Comparison of ENCODE assay signal across 1 cellular context in the genomic region with DNA sequence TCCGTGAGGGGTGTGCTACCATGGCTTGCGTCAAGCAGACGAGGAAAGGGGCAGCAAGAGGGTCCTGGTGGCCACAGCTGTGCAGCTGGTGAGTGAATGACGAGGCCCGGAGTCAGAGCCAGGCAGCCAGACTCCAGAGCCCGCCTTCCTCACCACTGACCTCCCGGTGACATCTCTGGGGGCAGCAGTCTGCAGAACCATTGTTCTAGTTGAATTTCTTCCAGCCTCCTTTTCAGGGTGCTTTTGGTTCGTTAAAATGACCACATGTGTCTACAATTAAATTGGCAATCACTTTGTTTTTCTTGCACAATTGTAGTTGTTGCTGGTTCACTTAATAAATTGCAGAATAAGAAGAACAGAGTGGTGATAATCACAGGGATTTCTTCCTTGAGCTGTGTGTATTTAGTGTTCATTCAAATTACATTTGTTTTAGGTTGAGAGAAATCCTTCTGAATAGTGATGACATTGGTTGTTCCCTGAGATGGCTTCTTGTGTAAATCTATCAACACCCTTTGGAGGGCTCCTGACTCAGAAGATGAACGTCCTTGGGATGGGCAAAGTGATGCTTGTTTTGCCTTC.
TF ChIP-seq lines count a peak whose summit lies in the region.

No MANE protein-coding gene starts in this region.

TF ChIP-seq in HEK293, 187 proteins besides CTCF, POLR2A, EP300 and RAD21 (continued from another document):
- TF ChIP-seq, protein P1, sequence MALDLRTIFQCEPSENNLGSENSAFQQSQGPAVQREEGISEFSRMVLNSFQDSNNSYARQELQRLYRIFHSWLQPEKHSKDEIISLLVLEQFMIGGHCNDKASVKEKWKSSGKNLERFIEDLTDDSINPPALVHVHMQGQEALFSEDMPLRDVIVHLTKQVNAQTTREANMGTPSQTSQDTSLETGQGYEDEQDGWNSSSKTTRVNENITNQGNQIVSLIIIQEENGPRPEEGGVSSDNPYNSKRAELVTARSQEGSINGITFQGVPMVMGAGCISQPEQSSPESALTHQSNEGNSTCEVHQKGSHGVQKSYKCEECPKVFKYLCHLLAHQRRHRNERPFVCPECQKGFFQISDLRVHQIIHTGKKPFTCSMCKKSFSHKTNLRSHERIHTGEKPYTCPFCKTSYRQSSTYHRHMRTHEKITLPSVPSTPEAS (tag by site-specific recombination; IDR thresholded peaks at IDR 0.05): no peak
- no peak for TF ChIP-seq ZNF558 (tag by site-specific recombination; IDR thresholded peaks at IDR 0.05)
- no peak for TF ChIP-seq ZNF623 (tag by site-specific recombination; IDR thresholded peaks at IDR 0.05)
- no peak for TF ChIP-seq ZBTB21 (tag by site-specific recombination; IDR thresholded peaks at IDR 0.05)
- no peak for TF ChIP-seq ZNF629 (tag by site-specific recombination; IDR thresholded peaks at IDR 0.05)
- TF ChIP-seq, protein P2, sequence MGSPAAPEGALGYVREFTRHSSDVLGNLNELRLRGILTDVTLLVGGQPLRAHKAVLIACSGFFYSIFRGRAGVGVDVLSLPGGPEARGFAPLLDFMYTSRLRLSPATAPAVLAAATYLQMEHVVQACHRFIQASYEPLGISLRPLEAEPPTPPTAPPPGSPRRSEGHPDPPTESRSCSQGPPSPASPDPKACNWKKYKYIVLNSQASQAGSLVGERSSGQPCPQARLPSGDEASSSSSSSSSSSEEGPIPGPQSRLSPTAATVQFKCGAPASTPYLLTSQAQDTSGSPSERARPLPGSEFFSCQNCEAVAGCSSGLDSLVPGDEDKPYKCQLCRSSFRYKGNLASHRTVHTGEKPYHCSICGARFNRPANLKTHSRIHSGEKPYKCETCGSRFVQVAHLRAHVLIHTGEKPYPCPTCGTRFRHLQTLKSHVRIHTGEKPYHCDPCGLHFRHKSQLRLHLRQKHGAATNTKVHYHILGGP (tag by site-specific recombination; IDR thresholded peaks at IDR 0.05): no peak
- no peak for TF ChIP-seq SALL2 (tag by site-specific recombination; IDR thresholded peaks at IDR 0.05; ENCODE audit: borderline replicate concordance)
- TF ChIP-seq ZNF391 (tag by site-specific recombination; IDR thresholded peaks at IDR 0.05; ENCODE audit: borderline replicate concordance, low read depth): no peak
- TF ChIP-seq ZNF433 (tag by site-specific recombination; IDR thresholded peaks at IDR 0.05; ENCODE audit: low read depth): no peak
- no peak for TF ChIP-seq ZNF26 (tag by site-specific recombination; IDR thresholded peaks at IDR 0.05)
- TF ChIP-seq ZFP37 (tag by site-specific recombination; IDR thresholded peaks at IDR 0.05): no peak
- no peak for TF ChIP-seq ZNF521 (tag by site-specific recombination; IDR thresholded peaks at IDR 0.05)
- no peak for TF ChIP-seq ZNF18 (tag by site-specific recombination; IDR thresholded peaks at IDR 0.05)
- TF ChIP-seq ZNF704 (tag by site-specific recombination; IDR thresholded peaks at IDR 0.05): no peak
- TF ChIP-seq, protein P3, sequence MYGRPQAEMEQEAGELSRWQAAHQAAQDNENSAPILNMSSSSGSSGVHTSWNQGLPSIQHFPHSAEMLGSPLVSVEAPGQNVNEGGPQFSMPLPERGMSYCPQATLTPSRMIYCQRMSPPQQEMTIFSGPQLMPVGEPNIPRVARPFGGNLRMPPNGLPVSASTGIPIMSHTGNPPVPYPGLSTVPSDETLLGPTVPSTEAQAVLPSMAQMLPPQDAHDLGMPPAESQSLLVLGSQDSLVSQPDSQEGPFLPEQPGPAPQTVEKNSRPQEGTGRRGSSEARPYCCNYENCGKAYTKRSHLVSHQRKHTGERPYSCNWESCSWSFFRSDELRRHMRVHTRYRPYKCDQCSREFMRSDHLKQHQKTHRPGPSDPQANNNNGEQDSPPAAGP (tag by site-specific recombination; IDR thresholded peaks at IDR 0.05): 0 out of 2 replicates have a peak, but pooled peaks have one; percentile 44
- TF ChIP-seq TCF7L2 (IDR thresholded peaks at IDR 0.05; ENCODE audit: borderline replicate concordance, low read depth, low read length): no peak
- no peak for TF ChIP-seq ZNF121 (tag by site-specific recombination; IDR thresholded peaks at IDR 0.05)
- TF ChIP-seq ZNF140 (tag by site-specific recombination; IDR thresholded peaks at IDR 0.05): no peak
- no peak for TF ChIP-seq ZNF184 (tag by site-specific recombination; IDR thresholded peaks at IDR 0.05)
- no peak for TF ChIP-seq RBAK (tag by site-specific recombination; IDR thresholded peaks at IDR 0.05)
- no peak for TF ChIP-seq ZNF561 (tag by site-specific recombination; IDR thresholded peaks at IDR 0.05; ENCODE audit: borderline replicate concordance)
- peak; percentile 46; the same call in 1 of the 2 replicates for TF ChIP-seq TRIM28 (IDR thresholded peaks at IDR 0.05; ENCODE audit: borderline replicate concordance, low read length)
- TF ChIP-seq KLF10 (tag by site-specific recombination; IDR thresholded peaks at IDR 0.05): no peak
- TF ChIP-seq HOXA7 (CRISPR knock-in tag; IDR thresholded peaks at IDR 0.05; ENCODE audit: borderline replicate concordance): no peak
- no peak for TF ChIP-seq ZSCAN16 (tag by site-specific recombination; IDR thresholded peaks at IDR 0.05)
- TF ChIP-seq MZF1 (tag by site-specific recombination; IDR thresholded peaks at IDR 0.05; ENCODE audit: borderline replicate concordance): no peak
- no peak for TF ChIP-seq ZNF266 (tag by site-specific recombination; IDR thresholded peaks at IDR 0.05; ENCODE audit: low read depth)
- no peak for TF ChIP-seq KLF7 (tag by site-specific recombination; IDR thresholded peaks at IDR 0.05; ENCODE audit: borderline replicate concordance)
- TF ChIP-seq ZNF664 (tag by site-specific recombination; IDR thresholded peaks at IDR 0.05): no peak
- no peak for TF ChIP-seq GFI1B (tag by site-specific recombination; IDR thresholded peaks at IDR 0.05)
- no peak for TF ChIP-seq ZNF510 (tag by site-specific recombination; IDR thresholded peaks at IDR 0.05; ENCODE audit: insufficient replicate concordance)
- no peak for TF ChIP-seq ZNF174 (tag by site-specific recombination; IDR thresholded peaks at IDR 0.05)
- TF ChIP-seq, protein P4, sequence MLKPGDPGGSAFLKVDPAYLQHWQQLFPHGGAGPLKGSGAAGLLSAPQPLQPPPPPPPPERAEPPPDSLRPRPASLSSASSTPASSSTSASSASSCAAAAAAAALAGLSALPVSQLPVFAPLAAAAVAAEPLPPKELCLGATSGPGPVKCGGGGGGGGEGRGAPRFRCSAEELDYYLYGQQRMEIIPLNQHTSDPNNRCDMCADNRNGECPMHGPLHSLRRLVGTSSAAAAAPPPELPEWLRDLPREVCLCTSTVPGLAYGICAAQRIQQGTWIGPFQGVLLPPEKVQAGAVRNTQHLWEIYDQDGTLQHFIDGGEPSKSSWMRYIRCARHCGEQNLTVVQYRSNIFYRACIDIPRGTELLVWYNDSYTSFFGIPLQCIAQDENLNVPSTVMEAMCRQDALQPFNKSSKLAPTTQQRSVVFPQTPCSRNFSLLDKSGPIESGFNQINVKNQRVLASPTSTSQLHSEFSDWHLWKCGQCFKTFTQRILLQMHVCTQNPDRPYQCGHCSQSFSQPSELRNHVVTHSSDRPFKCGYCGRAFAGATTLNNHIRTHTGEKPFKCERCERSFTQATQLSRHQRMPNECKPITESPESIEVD (tag by site-specific recombination; IDR thresholded peaks at IDR 0.05): peak; percentile 43
- 0 out of 2 replicates have a peak, but pooled peaks have one; percentile 19 for TF ChIP-seq ZEB2 (tag by site-specific recombination; IDR thresholded peaks at IDR 0.05)
- TF ChIP-seq ZBTB8A (tag by site-specific recombination; IDR thresholded peaks at IDR 0.05): 0 out of 2 replicates have a peak, but pooled peaks have one; percentile 26
- TF ChIP-seq ZNF248 (tag by site-specific recombination; IDR thresholded peaks at IDR 0.05): no peak
- TF ChIP-seq ZNF138 (tag by site-specific recombination; IDR thresholded peaks at IDR 0.05; ENCODE audit: borderline replicate concordance): no peak
- no peak for TF ChIP-seq ZNF354C (tag by site-specific recombination; IDR thresholded peaks at IDR 0.05; ENCODE audit: borderline replicate concordance, low read depth)
- TF ChIP-seq ZNF214 (tag by site-specific recombination; IDR thresholded peaks at IDR 0.05; ENCODE audit: borderline replicate concordance): no peak
- peak; percentile 22; the same call in 1 of the 2 replicates for TF ChIP-seq OSR2 (tag by site-specific recombination; IDR thresholded peaks at IDR 0.05)
- no peak for TF ChIP-seq ZNF48 (tag by site-specific recombination; IDR thresholded peaks at IDR 0.05)
- TF ChIP-seq ZNF311 (tag by site-specific recombination; IDR thresholded peaks at IDR 0.05; ENCODE audit: borderline replicate concordance): no peak
- no peak for TF ChIP-seq YY1 (tag by site-specific recombination; IDR thresholded peaks at IDR 0.05)
- no peak for TF ChIP-seq ZNF155 (tag by site-specific recombination; IDR thresholded peaks at IDR 0.05)
- no peak for TF ChIP-seq ZNF175 (tag by site-specific recombination; IDR thresholded peaks at IDR 0.05)
- TF ChIP-seq ZIC2 (tag by site-specific recombination; IDR thresholded peaks at IDR 0.05): no peak
